ENCODE assay signal across 8 cellular contexts in the genomic region with DNA sequence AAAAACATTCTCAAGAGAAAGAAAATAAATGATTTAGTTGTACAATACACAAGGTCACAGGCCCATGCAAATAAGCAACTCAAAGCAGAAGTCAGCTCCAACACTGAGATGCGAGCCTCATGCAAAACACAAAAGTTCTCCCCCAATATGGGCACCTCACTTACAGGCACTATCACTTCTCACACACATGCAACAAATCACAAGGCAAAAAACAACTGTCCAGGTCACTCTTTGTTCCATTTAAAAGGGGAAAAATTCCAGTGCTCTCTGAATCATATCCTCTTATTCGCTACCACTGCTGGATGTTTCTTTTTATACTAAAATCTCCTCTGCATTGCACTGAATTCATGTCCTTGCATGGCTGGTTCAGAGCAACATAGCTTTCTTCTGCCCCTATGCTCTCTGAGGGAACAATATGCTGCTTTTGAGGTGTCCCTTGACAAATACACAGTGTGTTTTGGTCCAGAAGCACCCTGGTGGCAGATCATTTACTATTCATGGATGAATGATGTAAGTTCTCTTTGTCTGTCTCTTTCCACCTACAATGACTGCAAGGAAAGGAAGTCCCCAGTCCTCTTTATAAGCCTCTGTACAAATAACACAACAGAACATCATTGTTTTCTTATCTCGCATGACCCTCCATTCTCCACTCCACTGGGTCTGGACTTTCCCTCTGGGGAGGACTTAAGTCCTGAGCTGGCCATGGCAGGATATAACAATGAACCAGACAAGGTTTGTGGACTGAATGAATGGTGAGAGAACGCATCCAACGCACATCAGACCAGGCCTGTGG.
DNase-seq lines count a peak whose midpoint lies in the region; ATAC-seq and TF ChIP-seq lines count a peak whose summit lies in the region.

No MANE protein-coding gene starts in this region.

- H3K4me1 Mint-ChIP-seq in Calu3 (ENCODE audit: low read depth, unreplicated experiment), result peaks cover 42% of the 10 kb centered on the region
- H3K4me1 Mint-ChIP-seq in effector memory CD8-positive, alpha-beta T cell (ENCODE audit: low read depth in 2 of 2), result peaks cover 9 to 15% of the 10 kb centered on the region in 2 donors

- H3K36me3 Mint-ChIP-seq in Calu3 (ENCODE audit: insufficient read depth, unreplicated experiment), result peaks cover 43% of the 10 kb centered on the region
- peaks cover 21% of the 10 kb centered on the region for H3K36me3 Mint-ChIP-seq in effector memory CD8-positive, alpha-beta T cell (ENCODE audit: insufficient read depth)

- intact Hi-C loops in Calu3 (cut with micrococcal nuclease; ENCODE audit: unreplicated experiment), result loop anchor here (2.0 kb wide), 1 partner anchor 22 kb away; no protein-coding TSS in a partner anchor
- intact Hi-C loops in prostate gland (cut with DNase I), result no loop called here

- H3K4me1 ChIP-seq in prostate gland (replicated peaks), result no peaks in the 10 kb centered on the region

- H3K27ac Mint-ChIP-seq in Calu3 (ENCODE audit: unreplicated experiment), result peak overlapping the region; percentile 88
- H3K27ac Mint-ChIP-seq in effector memory CD8-positive, alpha-beta T cell, result peak overlapping the region; percentile 62 to 67

- ATAC-seq in GM19397 (IDR thresholded peaks at IDR 0.05; ENCODE audit: unreplicated experiment) (peak; percentile 56), HG03432 (IDR thresholded peaks at IDR 0.05; ENCODE audit: unreplicated experiment) (peak; percentile 62)
- ATAC-seq in effector memory CD8-positive, alpha-beta T cell (replicated peaks), result no peak

- WGBS in prostate gland, result 88% methylated on average over 5 of the region's 5 CpGs

- H3K27me3 ChIP-seq in prostate gland (replicated peaks; ENCODE audit: insufficient read depth), result no peaks in the 10 kb centered on the region

- DNase-seq in Calu3, result peak; percentile 50
- no peak for DNase-seq in effector memory CD8-positive, alpha-beta T cell
- DNase-seq in OCI-M2 (lab: John Stamatoyannopoulos, UW; ENCODE audit: unreplicated experiment), result no peak
- DNase-seq in prostate gland (ENCODE audit: low spot score), result no peak
- no peak for DNase-seq in SK-N-DZ (ENCODE audit: low spot score)
- no peak for DNase-seq in NCI-H2081 treated with DMSO at 0.1 percent for 48 hours (lab: John Stamatoyannopoulos, UW)

- CTCF ChIA-PET in Calu3 (lab: Charles Lee), result interaction anchor here (0.6 to 2.9 kb wide), 7 partner anchors 17 to 251 kb away, joined by 3 to 21 read pairs (median 3); no protein-coding TSS in a partner anchor

- peak overlapping the region; percentile 9 for H3K4me3 Mint-ChIP-seq in Calu3 (ENCODE audit: low read depth, unreplicated experiment)
- H3K4me3 Mint-ChIP-seq in effector memory CD8-positive, alpha-beta T cell, result no peak overlapping the region

- H3K4me3 ChIP-seq in prostate gland, result no peak overlapping the region

- no peaks in the 10 kb centered on the region for H3K9me3 Mint-ChIP-seq in Calu3 (ENCODE audit: low read depth, unreplicated experiment)
- H3K9me3 Mint-ChIP-seq in effector memory CD8-positive, alpha-beta T cell, result no peaks in the 10 kb centered on the region

- H3K27me3 Mint-ChIP-seq in Calu3 (ENCODE audit: unreplicated experiment), result no peaks in the 10 kb centered on the region
- H3K27me3 Mint-ChIP-seq in effector memory CD8-positive, alpha-beta T cell, result no peaks in the 10 kb centered on the region

- TF ChIP-seq POLR2A in prostate gland (IDR thresholded peaks at IDR 0.05), result no peak

- BruUV-seq in Calu3 (replicated peaks; lab: Mats Ljungman, UMichigan), result no TSS peak

- no peaks in the 10 kb centered on the region for H3K36me3 ChIP-seq in prostate gland

- H3K9me3 ChIP-seq in prostate gland, result no peaks in the 10 kb centered on the region

- H3K27ac ChIP-seq in prostate gland, result no peak overlapping the region

- TF ChIP-seq CTCF in Calu3 (IDR thresholded peaks at IDR 0.05; ENCODE audit: unreplicated experiment), result no peak
- TF ChIP-seq CTCF in prostate gland (IDR thresholded peaks at IDR 0.05), result no peak
